ENCODE assay signal across 32 cellular contexts in genomic region chr1:200970771-200971427, GRCh38. TPM values are rescaled to one million over a fixed set of nuclear protein-coding genes. Genes with fewer than 3 reads are reported as not detected.
A peak's percentile ranks its signal among the peaks of the same experiment; 100 is the strongest.
DNase-seq lines count a peak whose midpoint lies in the region; ATAC-seq, FAIRE-seq and TF ChIP-seq lines count a peak whose summit lies in the region.
"Had no signal": no experiment of that assay in that cellular context is flagged by ENCODE, and none has a peak within 500 bp of the region (broad histone marks: within the 10 kb centered on the region; RNA-seq: fewer than 3 reads in every experiment).

No MANE protein-coding gene starts in this region.

- H3K4me3 Mint-ChIP-seq in activated T-cell treated with anti-CD3 and anti-CD28 coated beads, Interleukin-2, amount 50 U/mL, for 24 hours: no peak overlapping the region
- H3K4me3 Mint-ChIP-seq in brain: no peak overlapping the region
- no peak overlapping the region for H3K4me3 Mint-ChIP-seq in stimulated activated effector memory CD8-positive, alpha-beta T cell treated with anti-CD3 and anti-CD28 coated beads, Interleukin-12 subunit alpha, Interleukin-12 subunit beta, amount 100 ng/mL, for 72 hours
- H3K4me3 Mint-ChIP-seq: activated CD4-positive, alpha-beta T cell treated with anti-CD3 and anti-CD28 coated beads for 36 hours; CD4-positive, alpha-beta T cell; T-helper 1 cell treated with Interleukin-12 subunit alpha and Interleukin-12 subunit beta and Interleukin-4 antibody, amounts not matched to agents 30 μg/mL and 1 μg/mL, for 36 hours had no signal

- no peak for FAIRE-seq in RCC 7860 (lab: Jason Lieb, UNC)
- FAIRE-seq: H54 had no signal

- no peak for DNase-seq in activated T-cell treated with anti-CD3 and anti-CD28 coated beads, Interleukin-2, amount 50 U/mL, for 24 hours
- DNase-seq in activated T-cell treated with anti-CD3 and anti-CD28 coated beads, Interleukin-2, amount 50 U/mL, for 48 hours: no peak
- DNase-seq in stimulated activated effector memory CD8-positive, alpha-beta T cell treated with anti-CD3 and anti-CD28 coated beads, Interleukin-12 subunit alpha, Interleukin-12 subunit beta, amount 100 ng/mL, for 72 hours (ENCODE audit: low spot score in 2 of 2): no peak
- DNase-seq in HuH-7 (ENCODE audit: low spot score) (no peak), GM13977 (ENCODE audit: low spot score) (no peak), RCC 7860 (ENCODE audit: low spot score) (no peak)
- DNase-seq: activated effector memory CD4-positive, alpha-beta T cell treated with anti-CD3 and anti-CD28 coated beads, Interleukin-2, amount 50 U/mL, for 16 hours; activated T-cell treated with anti-CD3 and anti-CD28 coated beads for 4 hours; adrenal gland; CD4-positive, alpha-beta T cell; dermis blood vessel endothelial cell; DMS79 treated with DMSO at 0.1 percent for 48 hours; GDM1; glutamatergic neuron; KG1; mesenchymal stem cell; MM.1S; NCI-H1417 treated with DMSO at 0.1 percent for 48 hours; NCI-H2029 treated with DMSO at 0.1 percent for 48 hours; NCI-H2227 treated with DMSO at 0.1 percent for 48 hours; NCI-H526 treated with DMSO at 0.1 percent for 48 hours; NK-92 treated with Interleukin-12 subunit alpha and Interleukin-12 subunit beta, amount 100 ng/mL, for 24 hours; occipital lobe; PC-3; psoas muscle; SK-N-SH had no signal

- TF ChIP-seq CTCF in brain (conservative IDR thresholded peaks at IDR 0.05): no peak
- no peak for TF ChIP-seq CTCF in GM13977 (IDR thresholded peaks at IDR 0.05; ENCODE audit: extremely low read depth, insufficient read depth, missing control alignments)

- ATAC-seq in HG03045 (IDR thresholded peaks at IDR 0.05; ENCODE audit: unreplicated experiment): peak; percentile 42
- ATAC-seq in stimulated activated effector memory CD8-positive, alpha-beta T cell treated with anti-CD3 and anti-CD28 coated beads, Interleukin-12 subunit alpha, Interleukin-12 subunit beta, amount 100 ng/mL, for 72 hours: no peak
- ATAC-seq: esophagus mucosa had no signal

- H3K4me1 Mint-ChIP-seq in activated T-cell treated with anti-CD3 and anti-CD28 coated beads, Interleukin-2, amount 50 U/mL, for 24 hours (ENCODE audit: low read depth): peaks cover 17% of the 10 kb centered on the region
- H3K4me1 Mint-ChIP-seq in brain: peaks cover 6% of the 10 kb centered on the region
- peaks cover 17% of the 10 kb centered on the region for H3K4me1 Mint-ChIP-seq in stimulated activated effector memory CD8-positive, alpha-beta T cell treated with anti-CD3 and anti-CD28 coated beads, Interleukin-12 subunit alpha, Interleukin-12 subunit beta, amount 100 ng/mL, for 72 hours
- H3K4me1 Mint-ChIP-seq: activated CD4-positive, alpha-beta T cell treated with anti-CD3 and anti-CD28 coated beads for 36 hours had no signal

- H3K27me3 Mint-ChIP-seq in activated T-cell treated with anti-CD3 and anti-CD28 coated beads, Interleukin-2, amount 50 U/mL, for 24 hours: no peaks in the 10 kb centered on the region
- peaks cover 3% of the 10 kb centered on the region for H3K27me3 Mint-ChIP-seq in brain
- H3K27me3 Mint-ChIP-seq: activated CD4-positive, alpha-beta T cell treated with anti-CD3 and anti-CD28 coated beads for 36 hours; CD4-positive, alpha-beta T cell had no signal

- H3K9me3 Mint-ChIP-seq in activated T-cell treated with anti-CD3 and anti-CD28 coated beads, Interleukin-2, amount 50 U/mL, for 24 hours: no peaks in the 10 kb centered on the region
- no peaks in the 10 kb centered on the region for H3K9me3 Mint-ChIP-seq in brain
- no peaks in the 10 kb centered on the region for H3K9me3 Mint-ChIP-seq in stimulated activated effector memory CD8-positive, alpha-beta T cell treated with anti-CD3 and anti-CD28 coated beads, Interleukin-12 subunit alpha, Interleukin-12 subunit beta, amount 100 ng/mL, for 72 hours
- H3K9me3 Mint-ChIP-seq: CD4-positive, alpha-beta T cell; T-helper 1 cell treated with Interleukin-12 subunit alpha and Interleukin-12 subunit beta and Interleukin-4 antibody, amounts not matched to agents 30 μg/mL and 1 μg/mL, for 36 hours had no signal

- in situ Hi-C loops in GM13977 (cut with MboI; ENCODE audit: low pct_unique_long_range_greater_than_20kb, low sequenced_read_pairs, unreplicated experiment): no loop called here

- H3K36me3 Mint-ChIP-seq in activated T-cell treated with anti-CD3 and anti-CD28 coated beads, Interleukin-2, amount 50 U/mL, for 24 hours (ENCODE audit: low read depth): peaks cover 61% of the 10 kb centered on the region
- H3K36me3 Mint-ChIP-seq in brain: peaks cover 4% of the 10 kb centered on the region
- H3K36me3 Mint-ChIP-seq in stimulated activated effector memory CD8-positive, alpha-beta T cell treated with anti-CD3 and anti-CD28 coated beads, Interleukin-12 subunit alpha, Interleukin-12 subunit beta, amount 100 ng/mL, for 72 hours: peaks cover 84% of the 10 kb centered on the region

- H3K27ac Mint-ChIP-seq in activated T-cell treated with anti-CD3 and anti-CD28 coated beads, Interleukin-2, amount 50 U/mL, for 24 hours: peak overlapping the region; percentile 24
- H3K27ac Mint-ChIP-seq in brain: peak overlapping the region in 3 of 5 experiments; percentile 11 to 77 (median 76)
- H3K27ac Mint-ChIP-seq in stimulated activated effector memory CD8-positive, alpha-beta T cell treated with anti-CD3 and anti-CD28 coated beads, Interleukin-12 subunit alpha, Interleukin-12 subunit beta, amount 100 ng/mL, for 72 hours: peak overlapping the region; percentile 84
- H3K27ac Mint-ChIP-seq: activated CD4-positive, alpha-beta T cell treated with anti-CD3 and anti-CD28 coated beads for 36 hours; CD4-positive, alpha-beta T cell; T-helper 1 cell treated with Interleukin-12 subunit alpha and Interleukin-12 subunit beta and Interleukin-4 antibody, amounts not matched to agents 30 μg/mL and 1 μg/mL, for 36 hours had no signal

RNA-seq across cellular contexts. Expression of gene KIF21B, which starts 52.6 kb away (rescaled TPM):
- polyA plus RNA-seq in brain (ENCODE audit: insufficient read depth, low read depth, low replicate concordance): 34.3 TPM

Comparison
In these comparisons a context has a peak if more than half of its experiments do, and no peak if none do; other contexts are left out.
1. H3K27ac Mint-ChIP-seq: peak in every context shown above with its lines; median percentile 84 in stimulated activated effector memory CD8-positive, alpha-beta T cell treated with anti-CD3 and anti-CD28 coated beads, Interleukin-12 subunit alpha, Interleukin-12 subunit beta, amount 100 ng/mL, for 72 hours; 76 in brain; 24 in activated T-cell treated with anti-CD3 and anti-CD28 coated beads, Interleukin-2, amount 50 U/mL, for 24 hours.